ENCODE assay signal across 1 cellular context in the genomic region with DNA sequence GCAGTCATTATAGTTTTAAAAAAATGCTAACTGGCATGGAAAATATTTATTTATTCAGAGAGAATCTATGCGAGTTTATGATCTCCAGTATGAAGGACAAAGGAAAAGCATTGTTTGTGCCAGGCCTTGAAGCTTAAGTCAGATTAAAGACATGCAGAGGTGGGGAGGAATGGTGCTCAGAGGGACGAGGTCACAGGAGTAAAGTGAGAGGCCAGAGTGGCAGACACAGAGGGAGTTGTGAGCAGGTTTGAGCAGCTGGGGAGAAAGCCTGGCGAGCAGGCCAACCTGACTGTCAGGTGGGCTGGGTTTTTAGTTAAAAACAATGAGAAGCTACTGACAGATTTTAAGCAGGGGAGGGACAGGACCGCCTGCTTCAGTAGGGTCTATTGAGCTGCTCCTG.
TF ChIP-seq lines count a peak whose summit lies in the region.

No MANE protein-coding gene starts in this region.

TF ChIP-seq in H1, 55 proteins besides CTCF, POLR2A, EP300 and RAD21 (continued from another document):
- no peak for TF ChIP-seq E2F6 (IDR thresholded peaks at IDR 0.05)
- TF ChIP-seq KDM1A (IDR thresholded peaks at IDR 0.05; ENCODE audit: borderline replicate concordance, low read length), result no peak
- no peak for TF ChIP-seq RBBP5 (IDR thresholded peaks at IDR 0.05; ENCODE audit: borderline replicate concordance, low read depth, low read length)
- no peak for TF ChIP-seq SIX5 (IDR thresholded peaks at IDR 0.05; ENCODE audit: low read depth, low read length)
- TF ChIP-seq POU5F1 (IDR thresholded peaks at IDR 0.05; ENCODE audit: low read depth, low read length), result no peak
- TF ChIP-seq SIRT6 (IDR thresholded peaks at IDR 0.05; ENCODE audit: low read length), result no peak
- TF ChIP-seq EZH2 (IDR thresholded peaks at IDR 0.05; ENCODE audit: low read depth, low read length, severe bottlenecking), result no peak
- no peak for TF ChIP-seq BCL11A (IDR thresholded peaks at IDR 0.05; ENCODE audit: low read depth in 2 of 2, low read length in 2 of 2)
- TF ChIP-seq RNF2 (IDR thresholded peaks at IDR 0.05; ENCODE audit: borderline replicate concordance, low read depth, low read length, missing control alignments, poor library complexity, severe bottlenecking), result no peak
- no peak for TF ChIP-seq TAF1 (IDR thresholded peaks at IDR 0.05; ENCODE audit: low read depth, low read length)
- TF ChIP-seq CTBP2 (IDR thresholded peaks at IDR 0.05; ENCODE audit: borderline replicate concordance, insufficient read depth, insufficient read length, low read length), result no peak
- TF ChIP-seq CBX5 (IDR thresholded peaks at IDR 0.05; ENCODE audit: low read depth, low read length), result no peak
- TF ChIP-seq PHF8 (conservative IDR thresholded peaks at IDR 0.05; ENCODE audit: low read depth, low read length), result no peak
- TF ChIP-seq TCF12 (IDR thresholded peaks at IDR 0.05; ENCODE audit: low read depth, low read length), result no peak
- TF ChIP-seq SUZ12 (IDR thresholded peaks at IDR 0.05; ENCODE audit: low read length), result no peak
- no peak for TF ChIP-seq SAP30 (IDR thresholded peaks at IDR 0.05; ENCODE audit: insufficient read depth, insufficient replicate concordance, low read length)
- no peak for TF ChIP-seq SP4 (IDR thresholded peaks at IDR 0.05; ENCODE audit: low read length)
- no peak for TF ChIP-seq CHD1 (IDR thresholded peaks at IDR 0.05; ENCODE audit: low read depth, low read length)
- TF ChIP-seq SIN3A (conservative IDR thresholded peaks at IDR 0.05 in 1 of 2, IDR thresholded peaks at IDR 0.05 in 1 of 2; ENCODE audit: low read depth in 1 of 2, low read length in 2 of 2), result no peak
